Comparison of ENCODE assay signal across 10 cellular contexts in the genomic region with DNA sequence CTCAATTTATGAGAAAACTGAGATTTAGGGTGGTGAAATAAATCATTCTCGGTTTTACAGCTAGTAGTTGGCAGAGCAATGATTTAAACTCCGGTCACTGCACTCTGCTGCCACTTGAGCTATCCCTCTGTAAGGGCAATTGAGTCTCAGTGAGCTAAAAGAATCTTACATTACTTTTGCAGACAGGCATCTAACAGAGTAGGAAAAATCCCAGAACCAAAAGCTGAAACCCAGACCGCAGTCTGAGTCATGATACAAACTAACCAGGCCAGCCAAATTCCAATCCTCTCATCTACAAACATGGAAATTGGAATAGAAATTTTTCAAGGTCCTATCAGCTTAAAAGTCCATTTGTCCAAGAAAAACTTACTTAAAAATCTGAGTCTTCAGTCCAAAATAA.
DNase-seq lines count a peak whose midpoint lies in the region; ATAC-seq, FAIRE-seq and TF ChIP-seq lines count a peak whose summit lies in the region.
"Had no signal": no experiment of that assay in that cellular context is flagged by ENCODE, and none has a peak within 500 bp of the region (broad histone marks: within the 10 kb centered on the region; RNA-seq: fewer than 3 reads in every experiment).

No MANE protein-coding gene starts in this region.

- POLR2A ChIA-PET in SK-N-SH (lab: Yijun Ruan, JAX), result no interaction called here

- H3K4me3 ChIP-seq in BLaER1, result no peak overlapping the region
- peak overlapping the region in 1 of 2 experiments; percentile 26; a peak in 1 of 4 replicates for H3K4me3 ChIP-seq in SK-N-SH (ENCODE audit: low read depth in 2 of 2, low read length in 1 of 2)
- peak overlapping the region; percentile 14 to 18 for H3K4me3 ChIP-seq in gastroesophageal sphincter
- H3K4me3 ChIP-seq in rectal smooth muscle tissue (ENCODE audit: low read length), result no peak overlapping the region
- no peak overlapping the region for H3K4me3 ChIP-seq in kidney (ENCODE audit: low read length in 2 of 2)
- H3K4me3 ChIP-seq in spleen, result no peak overlapping the region

- no peaks in the 10 kb centered on the region for H3K27me3 ChIP-seq in BLaER1
- H3K27me3 ChIP-seq in SK-N-SH (ENCODE audit: insufficient read depth), result no peaks in the 10 kb centered on the region
- no peaks in the 10 kb centered on the region for H3K27me3 ChIP-seq in gastroesophageal sphincter
- no peaks in the 10 kb centered on the region for H3K27me3 ChIP-seq in rectal smooth muscle tissue (ENCODE audit: control insufficient read depth, insufficient read depth, low read length)
- no peaks in the 10 kb centered on the region for H3K27me3 ChIP-seq in spleen (replicated peaks in 1 of 7)

- CTCF ChIA-PET in SK-N-SH (lab: Yijun Ruan, JAX), result no interaction called here

- no peaks in the 10 kb centered on the region for H3K79me2 ChIP-seq in SK-N-SH (ENCODE audit: insufficient read depth)

- H3K9me3 ChIP-seq in BLaER1, result no peaks in the 10 kb centered on the region
- no peaks in the 10 kb centered on the region for H3K9me3 ChIP-seq in SK-N-SH
- no peaks in the 10 kb centered on the region for H3K9me3 ChIP-seq in gastroesophageal sphincter
- no peaks in the 10 kb centered on the region for H3K9me3 ChIP-seq in kidney (ENCODE audit: control insufficient read depth in 1 of 2, low read length in 2 of 2)
- no peaks in the 10 kb centered on the region for H3K9me3 ChIP-seq in spleen

- TF ChIP-seq CTCF in SK-N-SH (IDR thresholded peaks at IDR 0.05), result peak; percentile 12; the same call in 1 of the 2 replicates
- peak in 1 of 4 experiments; percentile 24 for TF ChIP-seq CTCF in gastroesophageal sphincter (IDR thresholded peaks at IDR 0.05)
- TF ChIP-seq CTCF in kidney (IDR thresholded peaks at IDR 0.05; ENCODE audit: borderline replicate concordance, extremely low read depth, insufficient read depth), result no peak
- no peak for TF ChIP-seq CTCF in spleen (IDR thresholded peaks at IDR 0.05 in 8 of 11, conservative IDR thresholded peaks at IDR 0.05 in 3 of 11)

- intact Hi-C loops in kidney (cut with DNase I), result no loop called here
- intact Hi-C loops in spleen (cut with DNase I; ENCODE audit: low total_unique reads), result no loop called here

- no peaks in the 10 kb centered on the region for H3K9me2 ChIP-seq in SK-N-SH

- peaks cover 33% of the 10 kb centered on the region for H3F3A ChIP-seq in SK-N-SH (replicated peaks; ENCODE audit: insufficient read depth)

- H3K4me1 ChIP-seq in BLaER1 (peaks cover 45% of the 10 kb centered on the region), SK-N-SH (ENCODE audit: control insufficient read depth in 1 of 2, insufficient read depth in 2 of 2, low read depth in 1 of 2, low read length in 1 of 2) (peaks cover 5 to 28% of the 10 kb centered on the region in 2 experiments), gastroesophageal sphincter (peaks cover 0 to 30% (median 0%) of the 10 kb centered on the region in 3 donors), rectal smooth muscle tissue (ENCODE audit: control insufficient read depth, insufficient read depth, low read length) (peaks cover 8% of the 10 kb centered on the region), kidney (ENCODE audit: control insufficient read depth in 1 of 2, insufficient read depth in 1 of 2, low read depth in 1 of 2, low read length in 2 of 2) (no peaks in the 10 kb centered on the region), spleen (no peaks in the 10 kb centered on the region)

- no peak overlapping the region; the same call in 1 of the 2 replicates for H3K27ac ChIP-seq in BLaER1
- peak overlapping the region; percentile 76 to 91 for H3K27ac ChIP-seq in SK-N-SH (ENCODE audit: low read depth in 2 of 2, low read length in 1 of 2)
- peak overlapping the region; percentile 72 to 80 (median 76) for H3K27ac ChIP-seq in gastroesophageal sphincter
- peak overlapping the region; percentile 82 for H3K27ac ChIP-seq in rectal smooth muscle tissue (ENCODE audit: low read depth, low read length)
- H3K27ac ChIP-seq in kidney (ENCODE audit: low read depth in 2 of 2, low read length in 2 of 2), result no peak overlapping the region
- H3K27ac ChIP-seq in spleen, result peak overlapping the region in 2 of 8 donors; percentile 2

- H3K4me2 ChIP-seq in BLaER1, result peak overlapping the region; percentile 38; the same call in 1 of the 2 replicates
- peak overlapping the region; percentile 63 for H3K4me2 ChIP-seq in SK-N-SH

- WGBS in SK-N-SH (ENCODE audit: low lambda C conversion rate), result 4% methylated on average over 3 of the region's 3 CpGs
- 6 to 13% methylated on average over 2 to 3 of the region's 3 CpGs for WGBS in gastroesophageal sphincter (ENCODE audit: low coverage in 1 of 2), 2 donors
- WGBS in spleen, 5 donors, result 59 to 77% (median 67%) methylated on average over 3 of the region's 3 CpGs

- peak; percentile 36 to 91; a peak in 3 of 4 replicates for TF ChIP-seq EP300 in SK-N-SH (IDR thresholded peaks at IDR 0.05; ENCODE audit: borderline replicate concordance in 1 of 2, low read depth in 1 of 2, low read length in 1 of 2)
- TF ChIP-seq EP300 in gastroesophageal sphincter (IDR thresholded peaks at IDR 0.05), result no peak

- no peak for FAIRE-seq in kidney (lab: Jason Lieb, UNC)

- peak overlapping the region; percentile 72 for H2AFZ ChIP-seq in SK-N-SH (ENCODE audit: low read depth)

- H3K36me3 ChIP-seq in BLaER1 (peaks cover 55% of the 10 kb centered on the region), SK-N-SH (replicated peaks in 1 of 2; ENCODE audit: control insufficient read depth in 1 of 2, insufficient read depth in 2 of 2, low read length in 1 of 2) (no peaks in the 10 kb centered on the region), gastroesophageal sphincter (no peaks in the 10 kb centered on the region), rectal smooth muscle tissue (ENCODE audit: control insufficient read depth, insufficient read depth, low read length) (no peaks in the 10 kb centered on the region), kidney (ENCODE audit: control insufficient read depth in 1 of 2, insufficient read depth in 2 of 2, low read length in 2 of 2) (no peaks in the 10 kb centered on the region), spleen (no peaks in the 10 kb centered on the region)

- TF ChIP-seq POLR2A in gastroesophageal sphincter (IDR thresholded peaks at IDR 0.05) (no peak), spleen (IDR thresholded peaks at IDR 0.05) (no peak)

- H3K9ac ChIP-seq in BLaER1 (peak overlapping the region; percentile 20; the same call in 1 of the 2 replicates), SK-N-SH (peak overlapping the region; percentile 39; the same call in 1 of the 2 replicates), rectal smooth muscle tissue (ENCODE audit: low read length) (no peak overlapping the region), kidney (ENCODE audit: low read length in 2 of 2) (no peak overlapping the region)

- TF ChIP-seq RAD21 in SK-N-SH (IDR thresholded peaks at IDR 0.05; ENCODE audit: low read length), result no peak

- DNase-seq in SK-N-SH, result no peak
- no peak for DNase-seq in SKM-1 (lab: John Stamatoyannopoulos, UW; ENCODE audit: unreplicated experiment)
- no peak for DNase-seq in kidney
- no peak for DNase-seq in spleen
- DNase-seq in CD1c-positive myeloid dendritic cell (ENCODE audit: extremely low spot score), result no peak
- DNase-seq: DMS153, NCI-H748 treated with DMSO at 0.1 percent for 48 hours had no signal

- peaks cover 90% of the 10 kb centered on the region for H4K20me1 ChIP-seq in BLaER1
- no peaks in the 10 kb centered on the region for H4K20me1 ChIP-seq in SK-N-SH (ENCODE audit: insufficient read depth)

- ATAC-seq in gastroesophageal sphincter, result peak; percentile 91

TF ChIP-seq in SK-N-SH, 30 proteins besides CTCF, POLR2A, EP300 and RAD21 (continues in another document):
- TF ChIP-seq FOXJ3 (CRISPR knock-in tag; IDR thresholded peaks at IDR 0.05) (no peak), NRF1 (IDR thresholded peaks at IDR 0.05; ENCODE audit: low read depth, low read length) (no peak), RCOR1 (IDR thresholded peaks at IDR 0.05; ENCODE audit: low read length) (no peak), TCF12 (IDR thresholded peaks at IDR 0.05) (peak; percentile 94), JUND (IDR thresholded peaks at IDR 0.05) (peak; percentile 90), TEAD4 (IDR thresholded peaks at IDR 0.05; ENCODE audit: borderline replicate concordance, insufficient read depth) (peak; percentile 85; the same call in 1 of the 2 replicates), RXRA (IDR thresholded peaks at IDR 0.05; ENCODE audit: borderline replicate concordance, low read depth) (peak; percentile 50; the same call in 1 of the 2 replicates), FOSL2 (IDR thresholded peaks at IDR 0.05; ENCODE audit: borderline replicate concordance, low read depth) (peak; percentile 91)
- TF ChIP-seq, protein P1, sequence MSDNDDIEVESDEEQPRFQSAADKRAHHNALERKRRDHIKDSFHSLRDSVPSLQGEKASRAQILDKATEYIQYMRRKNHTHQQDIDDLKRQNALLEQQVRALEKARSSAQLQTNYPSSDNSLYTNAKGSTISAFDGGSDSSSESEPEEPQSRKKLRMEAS (IDR thresholded peaks at IDR 0.05; ENCODE audit: low read depth), result no peak
- TF ChIP-seq, protein P2, sequence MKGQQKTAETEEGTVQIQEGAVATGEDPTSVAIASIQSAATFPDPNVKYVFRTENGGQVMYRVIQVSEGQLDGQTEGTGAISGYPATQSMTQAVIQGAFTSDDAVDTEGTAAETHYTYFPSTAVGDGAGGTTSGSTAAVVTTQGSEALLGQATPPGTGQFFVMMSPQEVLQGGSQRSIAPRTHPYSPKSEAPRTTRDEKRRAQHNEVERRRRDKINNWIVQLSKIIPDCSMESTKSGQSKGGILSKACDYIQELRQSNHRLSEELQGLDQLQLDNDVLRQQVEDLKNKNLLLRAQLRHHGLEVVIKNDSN (IDR thresholded peaks at IDR 0.05; ENCODE audit: borderline replicate concordance, low read depth), result no peak
- TF ChIP-seq, protein P3, sequence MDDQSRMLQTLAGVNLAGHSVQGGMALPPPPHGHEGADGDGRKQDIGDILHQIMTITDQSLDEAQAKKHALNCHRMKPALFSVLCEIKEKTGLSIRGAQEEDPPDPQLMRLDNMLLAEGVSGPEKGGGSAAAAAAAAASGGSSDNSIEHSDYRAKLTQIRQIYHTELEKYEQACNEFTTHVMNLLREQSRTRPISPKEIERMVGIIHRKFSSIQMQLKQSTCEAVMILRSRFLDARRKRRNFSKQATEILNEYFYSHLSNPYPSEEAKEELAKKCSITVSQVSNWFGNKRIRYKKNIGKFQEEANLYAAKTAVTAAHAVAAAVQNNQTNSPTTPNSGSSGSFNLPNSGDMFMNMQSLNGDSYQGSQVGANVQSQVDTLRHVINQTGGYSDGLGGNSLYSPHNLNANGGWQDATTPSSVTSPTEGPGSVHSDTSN (IDR thresholded peaks at IDR 0.05), result peak; percentile 90
- TF ChIP-seq, protein P4, sequence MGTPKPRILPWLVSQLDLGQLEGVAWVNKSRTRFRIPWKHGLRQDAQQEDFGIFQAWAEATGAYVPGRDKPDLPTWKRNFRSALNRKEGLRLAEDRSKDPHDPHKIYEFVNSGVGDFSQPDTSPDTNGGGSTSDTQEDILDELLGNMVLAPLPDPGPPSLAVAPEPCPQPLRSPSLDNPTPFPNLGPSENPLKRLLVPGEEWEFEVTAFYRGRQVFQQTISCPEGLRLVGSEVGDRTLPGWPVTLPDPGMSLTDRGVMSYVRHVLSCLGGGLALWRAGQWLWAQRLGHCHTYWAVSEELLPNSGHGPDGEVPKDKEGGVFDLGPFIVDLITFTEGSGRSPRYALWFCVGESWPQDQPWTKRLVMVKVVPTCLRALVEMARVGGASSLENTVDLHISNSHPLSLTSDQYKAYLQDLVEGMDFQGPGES (IDR thresholded peaks at IDR 0.05; ENCODE audit: low read depth, low read length), result no peak

Comparison
In these comparisons a context has a peak if more than half of its experiments do, and no peak if none do; other contexts are left out.
1. H3K27ac ChIP-seq: peak in SK-N-SH (2 of 2), gastroesophageal sphincter (4 of 4) and rectal smooth muscle tissue (single experiment); none in BLaER1 (single experiment) and kidney (0 of 2).
2. H3K4me3 ChIP-seq: peak in gastroesophageal sphincter (2 of 2); none in BLaER1 (single experiment), rectal smooth muscle tissue (single experiment), kidney (0 of 2) and spleen (0 of 8).
3. H3K9ac ChIP-seq: peak in BLaER1 (single experiment) and SK-N-SH (single experiment); none in rectal smooth muscle tissue (single experiment) and kidney (0 of 2).